In the genomic region with DNA sequence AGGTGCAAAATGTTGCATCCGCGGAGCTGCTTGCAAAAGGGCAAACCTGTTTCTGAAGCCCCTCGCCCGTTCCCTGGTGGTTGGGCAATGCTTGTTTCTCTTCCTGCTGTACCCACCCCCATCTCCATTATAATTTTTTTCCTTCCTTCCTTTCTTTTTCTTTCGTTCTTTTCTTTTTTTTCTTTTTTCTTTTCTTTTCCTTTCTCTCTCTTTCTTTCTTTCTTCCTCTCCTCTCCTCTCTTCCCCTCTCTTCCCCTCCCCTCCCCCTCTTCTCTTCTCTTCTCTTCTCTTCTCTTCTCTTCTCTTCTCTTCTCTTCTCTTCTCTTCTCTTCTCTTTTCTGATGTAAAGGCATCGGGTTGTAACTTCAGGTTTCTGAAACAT, we compare ENCODE assay signal across 2 cellular contexts.
TF ChIP-seq lines count a peak whose summit lies in the region.

No MANE protein-coding gene starts in this region.

TF ChIP-seq in HEK293, 187 proteins besides CTCF, POLR2A, EP300 and RAD21 (continued from another document):
- TF ChIP-seq, protein P1, sequence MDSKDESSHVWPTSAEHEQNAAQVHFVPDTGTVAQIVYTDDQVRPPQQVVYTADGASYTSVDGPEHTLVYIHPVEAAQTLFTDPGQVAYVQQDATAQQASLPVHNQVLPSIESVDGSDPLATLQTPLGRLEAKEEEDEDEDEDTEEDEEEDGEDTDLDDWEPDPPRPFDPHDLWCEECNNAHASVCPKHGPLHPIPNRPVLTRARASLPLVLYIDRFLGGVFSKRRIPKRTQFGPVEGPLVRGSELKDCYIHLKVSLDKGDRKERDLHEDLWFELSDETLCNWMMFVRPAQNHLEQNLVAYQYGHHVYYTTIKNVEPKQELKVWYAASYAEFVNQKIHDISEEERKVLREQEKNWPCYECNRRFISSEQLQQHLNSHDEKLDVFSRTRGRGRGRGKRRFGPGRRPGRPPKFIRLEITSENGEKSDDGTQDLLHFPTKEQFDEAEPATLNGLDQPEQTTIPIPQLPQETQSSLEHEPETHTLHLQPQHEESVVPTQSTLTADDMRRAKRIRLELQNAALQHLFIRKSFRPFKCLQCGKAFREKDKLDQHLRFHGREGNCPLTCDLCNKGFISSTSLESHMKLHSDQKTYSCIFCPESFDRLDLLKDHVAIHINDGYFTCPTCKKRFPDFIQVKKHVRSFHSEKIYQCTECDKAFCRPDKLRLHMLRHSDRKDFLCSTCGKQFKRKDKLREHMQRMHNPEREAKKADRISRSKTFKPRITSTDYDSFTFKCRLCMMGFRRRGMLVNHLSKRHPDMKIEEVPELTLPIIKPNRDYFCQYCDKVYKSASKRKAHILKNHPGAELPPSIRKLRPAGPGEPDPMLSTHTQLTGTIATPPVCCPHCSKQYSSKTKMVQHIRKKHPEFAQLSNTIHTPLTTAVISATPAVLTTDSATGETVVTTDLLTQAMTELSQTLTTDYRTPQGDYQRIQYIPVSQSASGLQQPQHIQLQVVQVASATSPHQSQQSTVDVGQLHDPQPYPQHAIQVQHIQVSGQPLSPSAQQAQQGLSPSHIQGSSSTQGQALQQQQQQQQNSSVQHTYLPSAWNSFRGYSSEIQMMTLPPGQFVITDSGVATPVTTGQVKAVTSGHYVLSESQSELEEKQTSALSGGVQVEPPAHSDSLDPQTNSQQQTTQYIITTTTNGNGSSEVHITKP (tag by site-specific recombination; IDR thresholded peaks at IDR 0.05) = 0 out of 2 replicates have a peak, but pooled peaks have one; percentile 20
- TF ChIP-seq ZNF510 (tag by site-specific recombination; IDR thresholded peaks at IDR 0.05; ENCODE audit: insufficient replicate concordance) (no peak), PRDM1 (tag by site-specific recombination; IDR thresholded peaks at IDR 0.05) (peak; percentile 70), ZNF423 (tag by site-specific recombination; IDR thresholded peaks at IDR 0.05) (no peak), ZNF302 (tag by site-specific recombination; IDR thresholded peaks at IDR 0.05; ENCODE audit: low read depth) (no peak), ZSCAN16 (tag by site-specific recombination; IDR thresholded peaks at IDR 0.05) (no peak), ZNF350 (tag by site-specific recombination; IDR thresholded peaks at IDR 0.05) (no peak), ZNF837 (tag by site-specific recombination; IDR thresholded peaks at IDR 0.05) (no peak), BCL11A (tag by site-specific recombination; IDR thresholded peaks at IDR 0.05; ENCODE audit: low read depth) (no peak), ZFP37 (tag by site-specific recombination; IDR thresholded peaks at IDR 0.05) (no peak), ZNF768 (tag by site-specific recombination; IDR thresholded peaks at IDR 0.05) (no peak), ZNF677 (tag by site-specific recombination; IDR thresholded peaks at IDR 0.05) (no peak), KLF8 (tag by site-specific recombination; IDR thresholded peaks at IDR 0.05) (no peak), ZBTB21 (tag by site-specific recombination; IDR thresholded peaks at IDR 0.05) (no peak), ZNF311 (tag by site-specific recombination; IDR thresholded peaks at IDR 0.05; ENCODE audit: borderline replicate concordance) (no peak), ZNF624 (tag by site-specific recombination; IDR thresholded peaks at IDR 0.05) (0 out of 2 replicates have a peak, but pooled peaks have one; percentile 56), ZNF112 (tag by site-specific recombination; IDR thresholded peaks at IDR 0.05) (no peak), ZNF366 (tag by site-specific recombination; conservative IDR thresholded peaks at IDR 0.05) (peak; percentile 85), ZFP3 (tag by site-specific recombination; IDR thresholded peaks at IDR 0.05; ENCODE audit: low read depth) (no peak), SALL2 (tag by site-specific recombination; IDR thresholded peaks at IDR 0.05; ENCODE audit: borderline replicate concordance) (no peak), ZNF24 (tag by site-specific recombination; IDR thresholded peaks at IDR 0.05) (no peak)
- TF ChIP-seq, protein P2, sequence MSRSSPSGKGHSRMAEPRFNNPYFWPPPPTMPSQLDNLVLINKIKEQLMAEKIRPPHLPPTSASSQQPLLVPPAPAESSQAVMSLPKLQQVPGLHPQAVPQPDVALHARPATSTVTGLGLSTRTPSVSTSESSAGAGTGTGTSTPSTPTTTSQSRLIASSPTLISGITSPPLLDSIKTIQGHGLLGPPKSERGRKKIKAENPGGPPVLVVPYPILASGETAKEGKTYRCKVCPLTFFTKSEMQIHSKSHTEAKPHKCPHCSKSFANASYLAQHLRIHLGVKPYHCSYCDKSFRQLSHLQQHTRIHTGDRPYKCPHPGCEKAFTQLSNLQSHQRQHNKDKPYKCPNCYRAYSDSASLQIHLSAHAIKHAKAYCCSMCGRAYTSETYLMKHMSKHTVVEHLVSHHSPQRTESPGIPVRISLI (tag by site-specific recombination; IDR thresholded peaks at IDR 0.05) = no peak
- TF ChIP-seq, protein P3, sequence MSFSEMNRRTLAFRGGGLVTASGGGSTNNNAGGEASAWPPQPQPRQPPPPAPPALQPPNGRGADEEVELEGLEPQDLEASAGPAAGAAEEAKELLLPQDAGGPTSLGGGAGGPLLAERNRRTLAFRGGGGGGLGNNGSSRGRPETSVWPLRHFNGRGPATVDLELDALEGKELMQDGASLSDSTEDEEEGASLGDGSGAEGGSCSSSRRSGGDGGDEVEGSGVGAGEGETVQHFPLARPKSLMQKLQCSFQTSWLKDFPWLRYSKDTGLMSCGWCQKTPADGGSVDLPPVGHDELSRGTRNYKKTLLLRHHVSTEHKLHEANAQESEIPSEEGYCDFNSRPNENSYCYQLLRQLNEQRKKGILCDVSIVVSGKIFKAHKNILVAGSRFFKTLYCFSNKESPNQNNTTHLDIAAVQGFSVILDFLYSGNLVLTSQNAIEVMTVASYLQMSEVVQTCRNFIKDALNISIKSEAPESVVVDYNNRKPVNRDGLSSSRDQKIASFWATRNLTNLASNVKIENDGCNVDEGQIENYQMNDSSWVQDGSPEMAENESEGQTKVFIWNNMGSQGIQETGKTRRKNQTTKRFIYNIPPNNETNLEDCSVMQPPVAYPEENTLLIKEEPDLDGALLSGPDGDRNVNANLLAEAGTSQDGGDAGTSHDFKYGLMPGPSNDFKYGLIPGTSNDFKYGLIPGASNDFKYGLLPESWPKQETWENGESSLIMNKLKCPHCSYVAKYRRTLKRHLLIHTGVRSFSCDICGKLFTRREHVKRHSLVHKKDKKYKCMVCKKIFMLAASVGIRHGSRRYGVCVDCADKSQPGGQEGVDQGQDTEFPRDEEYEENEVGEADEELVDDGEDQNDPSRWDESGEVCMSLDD (tag by site-specific recombination; IDR thresholded peaks at IDR 0.05) = no peak
TF ChIP-seq in HEK293: peak in this region for 4.

TF ChIP-seq in GM12878, 131 proteins besides CTCF, POLR2A, EP300 and RAD21 (continued from another document):
- TF ChIP-seq CREM (IDR thresholded peaks at IDR 0.05; ENCODE audit: low read depth) (no peak), ZZZ3 (IDR thresholded peaks at IDR 0.05; ENCODE audit: control insufficient read depth, insufficient read length, low read depth) (no peak), CHD1 (IDR thresholded peaks at IDR 0.05; ENCODE audit: low read depth, low read length) (no peak), NFXL1 (IDR thresholded peaks at IDR 0.05; ENCODE audit: borderline replicate concordance) (no peak)
- TF ChIP-seq, protein P4, sequence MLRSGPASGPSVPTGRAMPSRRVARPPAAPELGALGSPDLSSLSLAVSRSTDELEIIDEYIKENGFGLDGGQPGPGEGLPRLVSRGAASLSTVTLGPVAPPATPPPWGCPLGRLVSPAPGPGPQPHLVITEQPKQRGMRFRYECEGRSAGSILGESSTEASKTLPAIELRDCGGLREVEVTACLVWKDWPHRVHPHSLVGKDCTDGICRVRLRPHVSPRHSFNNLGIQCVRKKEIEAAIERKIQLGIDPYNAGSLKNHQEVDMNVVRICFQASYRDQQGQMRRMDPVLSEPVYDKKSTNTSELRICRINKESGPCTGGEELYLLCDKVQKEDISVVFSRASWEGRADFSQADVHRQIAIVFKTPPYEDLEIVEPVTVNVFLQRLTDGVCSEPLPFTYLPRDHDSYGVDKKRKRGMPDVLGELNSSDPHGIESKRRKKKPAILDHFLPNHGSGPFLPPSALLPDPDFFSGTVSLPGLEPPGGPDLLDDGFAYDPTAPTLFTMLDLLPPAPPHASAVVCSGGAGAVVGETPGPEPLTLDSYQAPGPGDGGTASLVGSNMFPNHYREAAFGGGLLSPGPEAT (IDR thresholded peaks at IDR 0.05; ENCODE audit: low read depth) = no peak
